Comparison of ENCODE assay signal across 22 cellular contexts in the genomic region with DNA sequence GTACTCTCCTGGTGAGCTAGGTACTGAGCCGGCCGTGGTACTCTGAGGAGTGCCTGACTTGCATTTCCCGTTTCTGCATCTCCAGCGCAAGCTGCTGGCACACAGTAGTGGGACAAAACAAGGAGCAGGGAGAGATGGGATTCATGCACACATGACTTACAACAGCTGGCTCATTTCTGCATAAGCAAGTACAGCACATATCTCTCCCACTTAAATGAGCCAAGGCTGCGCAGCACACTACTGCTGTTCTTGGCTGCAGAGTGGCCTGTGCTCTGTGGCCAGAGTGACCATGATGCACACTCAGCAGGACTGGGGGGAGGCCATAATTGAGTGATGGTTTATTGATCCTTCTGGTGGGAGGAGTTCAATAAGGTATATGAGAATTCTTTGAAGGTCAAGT.
"Had no signal": no experiment of that assay in that cellular context is flagged by ENCODE, and none has a peak within 500 bp of the region (broad histone marks: within the 10 kb centered on the region; RNA-seq: fewer than 3 reads in every experiment).

No MANE protein-coding gene starts in this region.

- H3K4me3 Mint-ChIP-seq: activated CD4-positive, alpha-beta T cell treated with anti-CD3 and anti-CD28 coated beads, Interleukin-2, amount 10 ng/mL, durations not matched to agents 24 days and 14 days; activated CD8-positive, alpha-beta T cell treated with anti-CD3 and anti-CD28 coated beads for 36 hours; activated naive CD8-positive, alpha-beta T cell treated with anti-CD3 and anti-CD28 coated beads for 36 hours; activated T-helper 17 cell treated with anti-CD3 and anti-CD28 coated beads, Interleukin-2, amount 50 U/mL, for 72 hours; natural killer cell; stimulated activated naive B cell treated with anti-CD40 and anti-IgM and Interleukin-4, amounts not matched to agents 10 μg/mL and 1 μg/mL and 100 μg/mL, for 72 hours had no signal

- H3K27ac Mint-ChIP-seq: activated CD4-positive, alpha-beta T cell treated with anti-CD3 and anti-CD28 coated beads, Interleukin-2, amount 10 ng/mL, durations not matched to agents 24 days and 14 days; activated CD8-positive, alpha-beta T cell treated with anti-CD3 and anti-CD28 coated beads for 36 hours; activated naive CD8-positive, alpha-beta T cell treated with anti-CD3 and anti-CD28 coated beads for 36 hours; activated T-helper 17 cell treated with anti-CD3 and anti-CD28 coated beads, Interleukin-2, amount 50 U/mL, for 72 hours; natural killer cell; stimulated activated naive B cell treated with anti-CD40 and anti-IgM and Interleukin-4, amounts not matched to agents 10 μg/mL and 1 μg/mL and 100 μg/mL, for 72 hours had no signal

- H3K36me3 ChIP-seq: cardiac muscle cell, gastrocnemius medialis, spleen, tibial nerve, vagina had no signal

- ATAC-seq: activated CD8-positive, alpha-beta T cell treated with anti-CD3 and anti-CD28 coated beads for 36 hours; activated T-helper 17 cell treated with anti-CD3 and anti-CD28 coated beads, Interleukin-2, amount 50 U/mL, for 72 hours; gastrocnemius medialis; natural killer cell; stimulated activated naive B cell treated with anti-CD40 and anti-IgM and Interleukin-4, amounts not matched to agents 10 μg/mL and 1 μg/mL and 100 μg/mL, for 72 hours had no signal

- H2AFZ ChIP-seq: parathyroid adenoma had no signal

- H3K9me3 Mint-ChIP-seq: activated CD4-positive, alpha-beta T cell treated with anti-CD3 and anti-CD28 coated beads, Interleukin-2, amount 10 ng/mL, durations not matched to agents 24 days and 14 days; activated CD8-positive, alpha-beta T cell treated with anti-CD3 and anti-CD28 coated beads for 36 hours; activated T-helper 17 cell treated with anti-CD3 and anti-CD28 coated beads, Interleukin-2, amount 50 U/mL, for 72 hours; natural killer cell had no signal

- H3K9me3 ChIP-seq: vagina had no signal

- H3K4me1 Mint-ChIP-seq: activated CD4-positive, alpha-beta T cell treated with anti-CD3 and anti-CD28 coated beads, Interleukin-2, amount 10 ng/mL, durations not matched to agents 24 days and 14 days; activated naive CD8-positive, alpha-beta T cell treated with anti-CD3 and anti-CD28 coated beads for 36 hours; activated T-helper 17 cell treated with anti-CD3 and anti-CD28 coated beads, Interleukin-2, amount 50 U/mL, for 72 hours; natural killer cell; stimulated activated naive B cell treated with anti-CD40 and anti-IgM and Interleukin-4, amounts not matched to agents 10 μg/mL and 1 μg/mL and 100 μg/mL, for 72 hours had no signal

- H3K4me1 ChIP-seq: parathyroid adenoma, vagina had no signal

- H3K79me2 ChIP-seq: parathyroid adenoma had no signal

- H3K27ac ChIP-seq: cardiac muscle cell, dorsolateral prefrontal cortex, epithelial cell of prostate, gastrocnemius medialis, parathyroid adenoma, SK-N-MC, tibial nerve, vagina had no signal

- H3K9ac ChIP-seq: parathyroid adenoma had no signal

- H3K4me3 ChIP-seq: cardiac muscle cell, dorsolateral prefrontal cortex, gastrocnemius medialis, SK-N-MC, spleen, tibial nerve, vagina had no signal

- H3K27me3 Mint-ChIP-seq: activated naive CD8-positive, alpha-beta T cell treated with anti-CD3 and anti-CD28 coated beads for 36 hours had no signal

- DNase-seq: activated CD4-positive, alpha-beta T cell treated with anti-CD3 and anti-CD28 coated beads, Interleukin-2, amount 10 ng/mL, durations not matched to agents 24 days and 14 days; activated CD4-positive, CD25-positive, alpha-beta regulatory T cell; activated CD8-positive, alpha-beta T cell treated with anti-CD3 and anti-CD28 coated beads for 36 hours; activated naive CD4-positive, alpha-beta T cell; activated naive CD8-positive, alpha-beta T cell treated with anti-CD3 and anti-CD28 coated beads for 36 hours; activated T-cell treated with anti-CD3 and anti-CD28 coated beads, Interleukin-2, amount 50 U/mL, for 1 hour; amniotic stem cell; dorsolateral prefrontal cortex; gastrocnemius medialis; mesenchymal stem cell; natural killer cell; spleen; stimulated activated CD4-positive, alpha-beta T cell treated with anti-CD3 and anti-CD28 coated beads, Interleukin-4, amount 100 ng/mL, for 4 hours; stimulated activated naive B cell treated with anti-CD40 and anti-IgM and Interleukin-4, amounts not matched to agents 10 μg/mL and 1 μg/mL and 100 μg/mL, for 72 hours; T-helper 9 cell had no signal

- H3K36me3 Mint-ChIP-seq: activated naive CD8-positive, alpha-beta T cell treated with anti-CD3 and anti-CD28 coated beads for 36 hours; natural killer cell; stimulated activated naive B cell treated with anti-CD40 and anti-IgM and Interleukin-4, amounts not matched to agents 10 μg/mL and 1 μg/mL and 100 μg/mL, for 72 hours had no signal

- H3K27me3 ChIP-seq: cardiac muscle cell, dorsolateral prefrontal cortex, gastrocnemius medialis, spleen, tibial nerve, vagina had no signal
